In genomic region chr10:22805304-22805703, GRCh38 we compare ENCODE assay signal across 8 cellular contexts.
A peak's percentile ranks its signal among the peaks of the same experiment; 100 is the strongest.
DNase-seq lines count a peak whose midpoint lies in the region; ATAC-seq and TF ChIP-seq lines count a peak whose summit lies in the region.

No MANE protein-coding gene starts in this region.

- no peak overlapping the region for H2BK15ac ChIP-seq in neuronal stem cell (ENCODE audit: low read length)

- no peak overlapping the region for H2AK5ac ChIP-seq in neuronal stem cell (ENCODE audit: low read depth, low read length)

- TF ChIP-seq CTCF in BJ (IDR thresholded peaks at IDR 0.05; ENCODE audit: insufficient read depth, low read depth, low read length) = 0 out of 2 replicates have a peak, but pooled peaks have one; percentile 5

- H2BK12ac ChIP-seq in neuronal stem cell (ENCODE audit: low read length) = no peak overlapping the region

- H3K9ac ChIP-seq in neuronal stem cell (ENCODE audit: low read depth, low read length, poor library complexity) = no peak overlapping the region

- H3K79me1 ChIP-seq in neuronal stem cell (ENCODE audit: low read depth, low read length) = no peaks in the 10 kb centered on the region

- H3K36me3 ChIP-seq in BJ (ENCODE audit: control insufficient read depth, insufficient read depth, low read length) = no peaks in the 10 kb centered on the region
- H3K36me3 ChIP-seq in neuronal stem cell (replicated peaks in 1 of 2; ENCODE audit: control insufficient read depth in 2 of 2, insufficient read depth in 2 of 2, low read length in 2 of 2) = no peaks in the 10 kb centered on the region

- H3K27ac Mint-ChIP-seq in stimulated activated effector memory CD8-positive, alpha-beta T cell treated with anti-CD3 and anti-CD28 coated beads, Interleukin-12 subunit alpha, Interleukin-12 subunit beta, amount 100 ng/mL, for 72 hours = no peak overlapping the region

- DNase-seq in BJ (ENCODE audit: low read depth) = no peak
- DNase-seq in NCI-H1417 treated with DMSO at 0.1 percent for 48 hours (lab: John Stamatoyannopoulos, UW) = peak; percentile 76
- peak; percentile 62 for DNase-seq in amniotic epithelial cell (ENCODE audit: low read depth)
- DNase-seq in central memory CD4-positive, alpha-beta T cell = no peak
- DNase-seq in stimulated activated effector memory CD8-positive, alpha-beta T cell treated with anti-CD3 and anti-CD28 coated beads, Interleukin-12 subunit alpha, Interleukin-12 subunit beta, amount 100 ng/mL, for 72 hours (ENCODE audit: low spot score in 2 of 2) = no peak
- no peak for DNase-seq in neuronal stem cell (ENCODE audit: low spot score)

- no peak overlapping the region for H3K4ac ChIP-seq in neuronal stem cell (ENCODE audit: low read length)

- no peak for ATAC-seq in HG03469 (IDR thresholded peaks at IDR 0.05; ENCODE audit: unreplicated experiment)
- no peak for ATAC-seq in stimulated activated effector memory CD8-positive, alpha-beta T cell treated with anti-CD3 and anti-CD28 coated beads, Interleukin-12 subunit alpha, Interleukin-12 subunit beta, amount 100 ng/mL, for 72 hours

- no peak overlapping the region for H3K4me3 Mint-ChIP-seq in stimulated activated effector memory CD8-positive, alpha-beta T cell treated with anti-CD3 and anti-CD28 coated beads, Interleukin-12 subunit alpha, Interleukin-12 subunit beta, amount 100 ng/mL, for 72 hours

- no CpG with 5 or more reads among the region's 4 CpGs for WGBS in neuronal stem cell (ENCODE audit: extremely low coverage in 2 of 2, insufficient read length in 2 of 2, insufficient replicate concordance in 1 of 2), 2 donors

- no peak overlapping the region for H2AFZ ChIP-seq in neuronal stem cell (ENCODE audit: low read length)

- POLR2A ChIA-PET in BJ (lab: Charles Lee) = no interaction called here

- H3K27ac ChIP-seq in layer of hippocampus (ENCODE audit: low read depth, low read length) (peak overlapping the region; percentile 86), neuronal stem cell (replicated peaks; ENCODE audit: low read length) (no peak overlapping the region)

- H4K91ac ChIP-seq in neuronal stem cell (ENCODE audit: low read depth, low read length, poor library complexity) = no peak overlapping the region

- H2BK5ac ChIP-seq in neuronal stem cell (ENCODE audit: low read length) = no peak overlapping the region

- H3K4me3 ChIP-seq in BJ (ENCODE audit: low read depth, low read length) (no peak overlapping the region), neuronal stem cell (ENCODE audit: low read length in 2 of 2) (no peak overlapping the region)

- no peak overlapping the region for H4K8ac ChIP-seq in neuronal stem cell (ENCODE audit: low read depth, low read length)

- no peaks in the 10 kb centered on the region for H3K9me3 ChIP-seq in neuronal stem cell (replicated peaks in 1 of 2; ENCODE audit: control insufficient read depth in 2 of 2, insufficient read depth in 1 of 2, low read depth in 1 of 2, low read length in 2 of 2)

- no peaks in the 10 kb centered on the region for H3K36me3 Mint-ChIP-seq in stimulated activated effector memory CD8-positive, alpha-beta T cell treated with anti-CD3 and anti-CD28 coated beads, Interleukin-12 subunit alpha, Interleukin-12 subunit beta, amount 100 ng/mL, for 72 hours

- no peaks in the 10 kb centered on the region for H3K27me3 ChIP-seq in BJ (ENCODE audit: control insufficient read depth, insufficient read depth, low read length)
- H3K27me3 ChIP-seq in layer of hippocampus (ENCODE audit: control insufficient read depth, insufficient read depth, low read length) = no peaks in the 10 kb centered on the region
- H3K27me3 ChIP-seq in neuronal stem cell (ENCODE audit: control insufficient read depth in 3 of 3, insufficient read depth in 3 of 3, low read depth in 1 of 3, low read length in 3 of 3) = peaks cover 0 to 4% (median 0%) of the 10 kb centered on the region in 3 experiments

- H3K4me2 ChIP-seq in neuronal stem cell (ENCODE audit: insufficient read depth, low read length, poor library complexity, severe bottlenecking) = no peak overlapping the region

- no peaks in the 10 kb centered on the region for H3K4me1 ChIP-seq in neuronal stem cell (ENCODE audit: control insufficient read depth in 2 of 2, insufficient read depth in 1 of 2, low read depth in 1 of 2, low read length in 2 of 2)

- CTCF ChIA-PET in BJ (lab: Yijun Ruan, JAX) = interaction anchor here (1.2 kb wide), 1 partner anchor 213 kb away, joined by 3 read pairs; no protein-coding TSS in a partner anchor

- no peak overlapping the region for H3K14ac ChIP-seq in neuronal stem cell (ENCODE audit: low read length)

- H3K9me3 Mint-ChIP-seq in stimulated activated effector memory CD8-positive, alpha-beta T cell treated with anti-CD3 and anti-CD28 coated beads, Interleukin-12 subunit alpha, Interleukin-12 subunit beta, amount 100 ng/mL, for 72 hours = no peaks in the 10 kb centered on the region

- H3K18ac ChIP-seq in neuronal stem cell (ENCODE audit: low read length) = no peak overlapping the region

- no peak overlapping the region for H2BK120ac ChIP-seq in neuronal stem cell (ENCODE audit: low read depth, low read length)

- no peaks in the 10 kb centered on the region for H3K4me1 Mint-ChIP-seq in stimulated activated effector memory CD8-positive, alpha-beta T cell treated with anti-CD3 and anti-CD28 coated beads, Interleukin-12 subunit alpha, Interleukin-12 subunit beta, amount 100 ng/mL, for 72 hours

- no peak overlapping the region for H3K23ac ChIP-seq in neuronal stem cell (ENCODE audit: low read depth, low read length, poor library complexity)

Comparison
In these comparisons a context has a peak if more than half of its experiments do, and no peak if none do; other contexts are left out.
1. DNase-seq: peak in NCI-H1417 treated with DMSO at 0.1 percent for 48 hours (single experiment) and amniotic epithelial cell (single experiment); none in BJ (single experiment), central memory CD4-positive, alpha-beta T cell (single experiment), stimulated activated effector memory CD8-positive, alpha-beta T cell treated with anti-CD3 and anti-CD28 coated beads, Interleukin-12 subunit alpha, Interleukin-12 subunit beta, amount 100 ng/mL, for 72 hours (0 of 2) and neuronal stem cell (single experiment).